ENCODE assay signal across 32 cellular contexts in genomic region chr2:19409001-19409400, GRCh38. TPM values are rescaled to one million over a fixed set of nuclear protein-coding genes. Genes with fewer than 3 reads are reported as not detected.
DNase-seq lines count a peak whose midpoint lies in the region; TF ChIP-seq lines count a peak whose summit lies in the region.
"Had no signal": no experiment of that assay in that cellular context is flagged by ENCODE, and none has a peak within 500 bp of the region (broad histone marks: within the 10 kb centered on the region; RNA-seq: fewer than 3 reads in every experiment).

No MANE protein-coding gene starts in this region.

- H3K36me3 ChIP-seq in fibroblast of lung (ENCODE audit: control insufficient read depth, insufficient read depth, low read length), result no peaks in the 10 kb centered on the region
- H3K36me3 ChIP-seq in trophoblast cell (ENCODE audit: control insufficient read depth in 1 of 2, insufficient read depth in 2 of 2, low read length in 2 of 2), result no peaks in the 10 kb centered on the region
- H3K36me3 ChIP-seq: cardiac muscle cell, esophagus muscularis mucosa, SJCRH30, upper lobe of right lung had no signal

- no peak for TF ChIP-seq CTCF in fibroblast of lung (conservative IDR thresholded peaks at IDR 0.05 in 1 of 2, IDR thresholded peaks at IDR 0.05 in 1 of 2; ENCODE audit: low read depth in 1 of 2, low read length in 2 of 2)

- H3K27me3 ChIP-seq in fibroblast of lung (ENCODE audit: control insufficient read depth, insufficient read depth, low read length), result no peaks in the 10 kb centered on the region
- H3K27me3 ChIP-seq in trophoblast cell (ENCODE audit: insufficient read depth, low read length), result no peaks in the 10 kb centered on the region
- H3K27me3 ChIP-seq: cardiac muscle cell, esophagus muscularis mucosa, SJCRH30, upper lobe of right lung had no signal

- H3K27ac ChIP-seq in fibroblast of lung (ENCODE audit: insufficient read depth, low read length) (no peak overlapping the region), trophoblast cell (ENCODE audit: low read depth, low read length) (no peak overlapping the region)
- H3K27ac ChIP-seq: cardiac muscle cell, esophagus muscularis mucosa, parathyroid adenoma, SJCRH30, upper lobe of right lung had no signal

- no peaks in the 10 kb centered on the region for H4K20me1 ChIP-seq in fibroblast of lung (ENCODE audit: control insufficient read depth, extremely low read depth, insufficient read depth, low read length)

- CTCF ChIA-PET in activated CD4-positive, alpha-beta memory T cell treated with anti-CD3 and anti-CD28 coated beads, Interleukin-2, amount 10 ng/mL, durations not matched to agents 7 days and 5 days (lab: Charles Lee), result no interaction called here

- peak; percentile 38 for DNase-seq in EL
- DNase-seq in NCI-H460 (ENCODE audit: extremely low read depth, low read depth), result peak; percentile 39
- DNase-seq in fibroblast of lung (ENCODE audit: low read depth in 2 of 2), result peak; percentile 3 to 42
- peak; percentile 12 to 69 for DNase-seq in trophoblast cell
- no peak for DNase-seq in activated CD4-positive, alpha-beta memory T cell treated with anti-CD3 and anti-CD28 coated beads, Interleukin-2, amount 10 ng/mL, durations not matched to agents 7 days and 5 days
- DNase-seq in stimulated activated CD4-positive, alpha-beta T cell treated with anti-CD3 and anti-CD28 coated beads, Interleukin-2, amount 100 ng/mL, for 48 hours, result no peak
- no peak for DNase-seq in T-helper 1 cell
- DNase-seq: activated CD4-positive, alpha-beta T cell treated with anti-CD3 and anti-CD28 coated beads, Interleukin-2, amount 50 U/mL, for 48 hours; activated CD8-positive, alpha-beta memory T cell treated with anti-CD3 and anti-CD28 coated beads, Interleukin-2, amount 50 U/mL, for 4 hours; anterior cingulate cortex; CD4-positive, alpha-beta T cell; cortex of kidney; HCEC 1CT; kidney; mucosa of descending colon; NCI-H1092 treated with DMSO at 0.1 percent for 48 hours; NCI-H187 treated with DMSO at 0.1 percent for 48 hours; NCI-H2171 treated with DMSO at 0.1 percent for 48 hours; NCI-H69; nephron progenitor cell; SJCRH30; stimulated activated CD4-positive, alpha-beta T cell treated with anti-CD3 and anti-CD28 coated beads, Interleukin-12 subunit alpha, Interleukin-12 subunit beta, amount 100 ng/mL, for 4 hours; stimulated activated CD4-positive, alpha-beta T cell treated with anti-CD3 and anti-CD28 coated beads, Interleukin-4, amount 100 ng/mL, for 24 hours; upper lobe of right lung had no signal

- H3K9me3 Mint-ChIP-seq in activated CD4-positive, alpha-beta memory T cell treated with anti-CD3 and anti-CD28 coated beads, Interleukin-2, amount 10 ng/mL, durations not matched to agents 7 days and 5 days, result no peaks in the 10 kb centered on the region
- H3K9me3 Mint-ChIP-seq: activated T-helper 17 cell treated with anti-CD3 and anti-CD28 coated beads, Interleukin-2, amount 50 U/mL, for 72 hours; CD4-positive, alpha-beta T cell had no signal

- no peak overlapping the region for H2BK120ac ChIP-seq in trophoblast cell (ENCODE audit: insufficient read depth, low read length, poor library complexity)

- H3K23ac ChIP-seq in trophoblast cell (ENCODE audit: low read length), result no peak overlapping the region

- H3K79me1 ChIP-seq in trophoblast cell (ENCODE audit: low read length), result no peaks in the 10 kb centered on the region

- no peak overlapping the region for H4K12ac ChIP-seq in trophoblast cell (ENCODE audit: low read depth, low read length)

- no peak overlapping the region for H2BK5ac ChIP-seq in trophoblast cell (ENCODE audit: low read depth, low read length, poor library complexity)

- no peak overlapping the region for H4K91ac ChIP-seq in trophoblast cell (ENCODE audit: low read depth, low read length)

- no CpG with 5 or more reads among the region's 1 CpG for WGBS in trophoblast cell (ENCODE audit: extremely low coverage, insufficient coverage, insufficient read length)

- H3K4me2 ChIP-seq in fibroblast of lung (ENCODE audit: extremely low read depth, insufficient read depth, low read length), result no peak overlapping the region
- H3K4me2 ChIP-seq in trophoblast cell (ENCODE audit: low read length), result no peak overlapping the region

- POLR2A ChIA-PET in activated CD4-positive, alpha-beta memory T cell treated with anti-CD3 and anti-CD28 coated beads, Interleukin-2, amount 10 ng/mL, durations not matched to agents 7 days and 5 days (lab: Charles Lee), result no interaction called here

- H3K9ac ChIP-seq in fibroblast of lung (ENCODE audit: insufficient read depth, low read length), result no peak overlapping the region
- H3K9ac ChIP-seq in trophoblast cell (ENCODE audit: low read length), result no peak overlapping the region
- H3K9ac ChIP-seq: parathyroid adenoma had no signal

- H3K4me3 ChIP-seq in fibroblast of lung (replicated peaks in 1 of 4; ENCODE audit: control extremely low read depth in 1 of 4, insufficient read depth in 1 of 4, low read depth in 3 of 4, low read length in 4 of 4) (no peak overlapping the region), trophoblast cell (ENCODE audit: low read depth, low read length) (no peak overlapping the region)
- H3K4me3 ChIP-seq: cardiac muscle cell, esophagus muscularis mucosa, lung, mucosa of descending colon, SJCRH30, upper lobe of right lung had no signal

- no peaks in the 10 kb centered on the region for H3K4me1 Mint-ChIP-seq in activated CD4-positive, alpha-beta memory T cell treated with anti-CD3 and anti-CD28 coated beads, Interleukin-2, amount 10 ng/mL, durations not matched to agents 7 days and 5 days
- H3K4me1 Mint-ChIP-seq: activated naive CD4-positive, alpha-beta T cell treated with anti-CD3 and anti-CD28 coated beads, Interleukin-2, amount 50 U/mL, for 24 hours; activated T-helper 17 cell treated with anti-CD3 and anti-CD28 coated beads, Interleukin-2, amount 50 U/mL, for 72 hours; stimulated activated effector memory CD8-positive, alpha-beta T cell treated with anti-CD3 and anti-CD28 coated beads, Interleukin-12 subunit alpha, Interleukin-12 subunit beta, amount 100 ng/mL, for 72 hours had no signal

- H3K27ac Mint-ChIP-seq in activated CD4-positive, alpha-beta memory T cell treated with anti-CD3 and anti-CD28 coated beads, Interleukin-2, amount 10 ng/mL, durations not matched to agents 7 days and 5 days, result no peak overlapping the region
- H3K27ac Mint-ChIP-seq: activated naive CD4-positive, alpha-beta T cell treated with anti-CD3 and anti-CD28 coated beads, Interleukin-2, amount 50 U/mL, for 24 hours; activated T-helper 17 cell treated with anti-CD3 and anti-CD28 coated beads, Interleukin-2, amount 50 U/mL, for 72 hours; CD4-positive, alpha-beta T cell; nephron progenitor cell; stimulated activated effector memory CD8-positive, alpha-beta T cell treated with anti-CD3 and anti-CD28 coated beads, Interleukin-12 subunit alpha, Interleukin-12 subunit beta, amount 100 ng/mL, for 72 hours had no signal

- H3K4me1 ChIP-seq in fibroblast of lung (ENCODE audit: control insufficient read depth, extremely low read depth, insufficient read depth, low read length) (no peaks in the 10 kb centered on the region), trophoblast cell (ENCODE audit: control insufficient read depth in 1 of 2, insufficient read depth in 2 of 2, low read length in 2 of 2) (no peaks in the 10 kb centered on the region)
- H3K4me1 ChIP-seq: parathyroid adenoma, SJCRH30, upper lobe of right lung had no signal

- H3K14ac ChIP-seq in trophoblast cell (ENCODE audit: low read length), result no peak overlapping the region

- H3K36me3 Mint-ChIP-seq in activated CD4-positive, alpha-beta memory T cell treated with anti-CD3 and anti-CD28 coated beads, Interleukin-2, amount 10 ng/mL, durations not matched to agents 7 days and 5 days (ENCODE audit: low read depth), result no peaks in the 10 kb centered on the region
- H3K36me3 Mint-ChIP-seq: activated naive CD4-positive, alpha-beta T cell treated with anti-CD3 and anti-CD28 coated beads, Interleukin-2, amount 50 U/mL, for 24 hours; stimulated activated effector memory CD8-positive, alpha-beta T cell treated with anti-CD3 and anti-CD28 coated beads, Interleukin-12 subunit alpha, Interleukin-12 subunit beta, amount 100 ng/mL, for 72 hours had no signal

- H2BK12ac ChIP-seq in trophoblast cell (ENCODE audit: low read length), result no peak overlapping the region

- H3K4ac ChIP-seq in trophoblast cell (ENCODE audit: low read depth, low read length), result no peak overlapping the region

- H4K8ac ChIP-seq in trophoblast cell (ENCODE audit: low read depth, low read length), result no peak overlapping the region

- no peak overlapping the region for H3K4me3 Mint-ChIP-seq in activated CD4-positive, alpha-beta memory T cell treated with anti-CD3 and anti-CD28 coated beads, Interleukin-2, amount 10 ng/mL, durations not matched to agents 7 days and 5 days
- H3K4me3 Mint-ChIP-seq: activated naive CD4-positive, alpha-beta T cell treated with anti-CD3 and anti-CD28 coated beads, Interleukin-2, amount 50 U/mL, for 24 hours; activated T-helper 17 cell treated with anti-CD3 and anti-CD28 coated beads, Interleukin-2, amount 50 U/mL, for 72 hours; CD4-positive, alpha-beta T cell; nephron progenitor cell; stimulated activated effector memory CD8-positive, alpha-beta T cell treated with anti-CD3 and anti-CD28 coated beads, Interleukin-12 subunit alpha, Interleukin-12 subunit beta, amount 100 ng/mL, for 72 hours had no signal

- no peak overlapping the region for H3K18ac ChIP-seq in trophoblast cell (ENCODE audit: low read length)

- H3K9me3 ChIP-seq in fibroblast of lung (ENCODE audit: control insufficient read depth, insufficient read depth, low read depth, low read length), result no peaks in the 10 kb centered on the region
- H3K9me3 ChIP-seq in trophoblast cell (ENCODE audit: insufficient read depth, low read depth, low read length), result no peaks in the 10 kb centered on the region
- H3K9me3 ChIP-seq: mucosa of descending colon, SJCRH30, upper lobe of right lung had no signal

- no peak overlapping the region for H2AFZ ChIP-seq in fibroblast of lung (ENCODE audit: low read length)
- no peak overlapping the region for H2AFZ ChIP-seq in trophoblast cell (ENCODE audit: insufficient read depth, low read length, poor library complexity)
- H2AFZ ChIP-seq: parathyroid adenoma had no signal

- peaks cover 6% of the 10 kb centered on the region for H3K27me3 Mint-ChIP-seq in activated CD4-positive, alpha-beta memory T cell treated with anti-CD3 and anti-CD28 coated beads, Interleukin-2, amount 10 ng/mL, durations not matched to agents 7 days and 5 days

- H3K79me2 ChIP-seq in fibroblast of lung (ENCODE audit: control insufficient read depth, insufficient read depth, low read length), result no peaks in the 10 kb centered on the region
- no peaks in the 10 kb centered on the region for H3K79me2 ChIP-seq in trophoblast cell (ENCODE audit: control insufficient read depth, insufficient read depth, low read length, poor library complexity)
- H3K79me2 ChIP-seq: parathyroid adenoma had no signal

- no peak overlapping the region for H2AK5ac ChIP-seq in trophoblast cell (ENCODE audit: low read length)

RNA-seq across cellular contexts. Expression of gene OSR1, which starts 50.6 kb away (rescaled TPM):
- total RNA-seq in NCI-H460 (2014; rRNA removed; shearing (Covaris generic)), result 5.1 and 5.2 TPM in 2 replicates
- polyA plus RNA-seq in NCI-H460 (2014; cell fraction: nucleus; rRNA removed), result 1.7 and 3.4 TPM in 2 replicates
- total RNA-seq in fibroblast of lung, result 13.4 and 17.7 TPM in 2 replicates
- polyA plus RNA-seq in fibroblast of lung, result 11.3 and 14.7 TPM in 2 replicates
- polyA plus RNA-seq in fibroblast of lung (2012), result 17.2 and 25.8 TPM in 2 replicates
- polyA minus RNA-seq in fibroblast of lung (ENCODE audit: low replicate concordance), result 15.5 and 17.2 TPM in 2 replicates
- 0.93 and 1.1 TPM in 2 replicates for polyA plus RNA-seq in trophoblast cell (2013)
- not detected for total RNA-seq in activated CD4-positive, alpha-beta memory T cell treated with anti-CD3 and anti-CD28 coated beads, Interleukin-2, amount 10 ng/mL, durations not matched to agents 7 days and 5 days
- total RNA-seq: activated T-helper 17 cell treated with anti-CD3 and anti-CD28 coated beads, Interleukin-2, amount 50 U/mL, for 72 hours; CD4-positive, alpha-beta T cell; T-helper 1 cell treated with Interleukin-12 subunit alpha and Interleukin-12 subunit beta and Interleukin-4 antibody, amounts not matched to agents 30 ng/mL and 1 ng/mL, for 36 hours had no signal

Comparison
In these comparisons a context has a peak if more than half of its experiments do, and no peak if none do; other contexts are left out.
1. DNase-seq: peak in EL (single experiment), NCI-H460 (single experiment), fibroblast of lung (2 of 2) and trophoblast cell (2 of 2); none in activated CD4-positive, alpha-beta memory T cell treated with anti-CD3 and anti-CD28 coated beads, Interleukin-2, amount 10 ng/mL, durations not matched to agents 7 days and 5 days (single experiment), stimulated activated CD4-positive, alpha-beta T cell treated with anti-CD3 and anti-CD28 coated beads, Interleukin-2, amount 100 ng/mL, for 48 hours (0 of 2) and T-helper 1 cell (0 of 5).